Comparison of ENCODE assay signal across 12 cellular contexts in the genomic region with DNA sequence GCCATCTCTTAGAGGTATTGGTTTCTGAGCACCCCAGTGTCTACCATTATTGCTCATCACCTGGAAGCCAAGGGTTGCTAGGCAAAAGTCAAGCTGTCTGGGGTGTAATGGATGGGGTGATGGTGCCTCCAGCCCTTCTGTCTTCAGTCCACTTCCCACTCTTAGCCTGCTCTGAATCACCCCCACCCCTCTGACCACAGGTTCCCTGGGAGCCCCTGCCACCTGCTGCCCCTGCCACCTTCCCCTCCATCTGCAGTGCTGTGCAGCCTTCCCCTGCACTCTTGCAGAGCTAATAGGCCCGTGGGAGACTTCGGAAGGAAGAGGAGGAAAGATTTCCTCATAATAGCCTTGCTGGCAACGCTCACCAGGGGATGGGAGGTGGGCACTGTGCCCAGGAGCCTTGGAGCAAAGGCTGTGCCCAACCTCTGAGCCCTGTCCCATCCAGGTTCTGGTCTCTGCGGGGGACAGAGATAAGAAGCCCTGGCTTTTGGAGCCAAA. TPM values are rescaled to one million over a fixed set of nuclear protein-coding genes. Genes with fewer than 3 reads are reported as not detected.
DNase-seq lines count a peak whose midpoint lies in the region; ATAC-seq and TF ChIP-seq lines count a peak whose summit lies in the region.
"Had no signal": no experiment of that assay in that cellular context is flagged by ENCODE, and none has a peak within 500 bp of the region (broad histone marks: within the 10 kb centered on the region; RNA-seq: fewer than 3 reads in every experiment).

No MANE protein-coding gene starts in this region.

- H3K27me3 ChIP-seq in muscle layer of colon (ENCODE audit: control insufficient read depth in 1 of 2, insufficient read depth in 2 of 2, low read length in 2 of 2), result no peaks in the 10 kb centered on the region

- H3K9me3 ChIP-seq in HEK293 (ENCODE audit: control insufficient read depth, insufficient read depth, low read depth, low read length), result no peaks in the 10 kb centered on the region
- H3K9me3 ChIP-seq in muscle layer of colon (ENCODE audit: low read length), result no peaks in the 10 kb centered on the region
- H3K9me3 ChIP-seq: Caco-2 had no signal

- H3K36me3 ChIP-seq in HEK293 (ENCODE audit: control insufficient read depth in 2 of 2, insufficient read depth in 1 of 2, low read length in 2 of 2), result peaks cover 39 to 85% of the 10 kb centered on the region in 2 experiments
- peaks cover 41% of the 10 kb centered on the region for H3K36me3 ChIP-seq in muscle layer of colon (ENCODE audit: insufficient read depth, low read length)

- no peak for ATAC-seq in HG02763 (IDR thresholded peaks at IDR 0.05; ENCODE audit: unreplicated experiment)

- TF ChIP-seq CTCF in HEK293 (tag by site-specific recombination; IDR thresholded peaks at IDR 0.05), result no peak

- H3K27ac ChIP-seq in HEK293 (ENCODE audit: extremely low read depth, low read depth, low read length) (no peak overlapping the region), muscle layer of colon (ENCODE audit: low read depth, low read length) (no peak overlapping the region)

- no peaks in the 10 kb centered on the region; the same call in 1 of the 2 replicates for H3K4me1 ChIP-seq in HEK293 (ENCODE audit: control insufficient read depth, insufficient read depth, low read length)
- H3K4me1 ChIP-seq in muscle layer of colon (ENCODE audit: insufficient read depth, low read length), result peaks cover 13% of the 10 kb centered on the region
- H3K4me1 ChIP-seq: Caco-2 had no signal

- CTCF ChIA-PET in HEK293 (lab: Yijun Ruan, JAX), result interaction anchor here (0.7 to 5.0 kb wide), 5 partner anchors 13 to 52 kb away, joined by 3 to 70 read pairs (median 23); no protein-coding TSS in a partner anchor

- POLR2A ChIA-PET in HEK293 (lab: Yijun Ruan, JAX), result no interaction called here

- DNase-seq in A172 (ENCODE audit: low spot score) (peak; percentile 79), cerebellar cortex (ENCODE audit: low spot score) (peak; percentile 61), NCI-H510A treated with DMSO at 0.1 percent for 48 hours (lab: John Stamatoyannopoulos, UW) (no peak), germinal center (ENCODE audit: low spot score) (no peak), NCI-H187 (lab: John Stamatoyannopoulos, UW) (no peak)
- DNase-seq: activated naive CD8-positive, alpha-beta T cell treated with anti-CD3 and anti-CD28 coated beads, Interleukin-2, amount 10 ng/mL, durations not matched to agents 7 days and 5 days; Caco-2; NCI-H82; stimulated activated naive B cell treated with anti-CD40 and anti-IgM and Interleukin-4, amounts not matched to agents 10 μg/mL and 1 μg/mL and 100 μg/mL, for 72 hours had no signal

- peak overlapping the region; percentile 22 for H3K9ac ChIP-seq in muscle layer of colon (ENCODE audit: low read length)

- H3K4me3 ChIP-seq in HEK293 (ENCODE audit: low read depth, low read length) (no peak overlapping the region), muscle layer of colon (ENCODE audit: low read depth in 1 of 2, low read length in 2 of 2) (peak overlapping the region in 1 of 2 donors; percentile 62)

TF ChIP-seq in HEK293, 187 proteins besides CTCF, POLR2A, EP300 and RAD21:
- TF ChIP-seq ZBTB20 (tag by site-specific recombination; IDR thresholded peaks at IDR 0.05), result no peak
- 0 out of 2 replicates have a peak, but pooled peaks have one; percentile 36 for TF ChIP-seq ZBTB8A (tag by site-specific recombination; IDR thresholded peaks at IDR 0.05)
- TF ChIP-seq, protein P1, sequence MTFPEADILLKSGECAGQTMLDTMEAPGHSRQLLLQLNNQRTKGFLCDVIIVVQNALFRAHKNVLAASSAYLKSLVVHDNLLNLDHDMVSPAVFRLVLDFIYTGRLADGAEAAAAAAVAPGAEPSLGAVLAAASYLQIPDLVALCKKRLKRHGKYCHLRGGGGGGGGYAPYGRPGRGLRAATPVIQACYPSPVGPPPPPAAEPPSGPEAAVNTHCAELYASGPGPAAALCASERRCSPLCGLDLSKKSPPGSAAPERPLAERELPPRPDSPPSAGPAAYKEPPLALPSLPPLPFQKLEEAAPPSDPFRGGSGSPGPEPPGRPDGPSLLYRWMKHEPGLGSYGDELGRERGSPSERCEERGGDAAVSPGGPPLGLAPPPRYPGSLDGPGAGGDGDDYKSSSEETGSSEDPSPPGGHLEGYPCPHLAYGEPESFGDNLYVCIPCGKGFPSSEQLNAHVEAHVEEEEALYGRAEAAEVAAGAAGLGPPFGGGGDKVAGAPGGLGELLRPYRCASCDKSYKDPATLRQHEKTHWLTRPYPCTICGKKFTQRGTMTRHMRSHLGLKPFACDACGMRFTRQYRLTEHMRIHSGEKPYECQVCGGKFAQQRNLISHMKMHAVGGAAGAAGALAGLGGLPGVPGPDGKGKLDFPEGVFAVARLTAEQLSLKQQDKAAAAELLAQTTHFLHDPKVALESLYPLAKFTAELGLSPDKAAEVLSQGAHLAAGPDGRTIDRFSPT (tag by site-specific recombination; IDR thresholded peaks at IDR 0.05), result 0 out of 2 replicates have a peak, but pooled peaks have one; percentile 25
- TF ChIP-seq ZFHX2 (tag by site-specific recombination; conservative IDR thresholded peaks at IDR 0.05), result peak; percentile 56
- TF ChIP-seq ZIC2 (tag by site-specific recombination; IDR thresholded peaks at IDR 0.05), result peak; percentile 90
- TF ChIP-seq, protein P2, sequence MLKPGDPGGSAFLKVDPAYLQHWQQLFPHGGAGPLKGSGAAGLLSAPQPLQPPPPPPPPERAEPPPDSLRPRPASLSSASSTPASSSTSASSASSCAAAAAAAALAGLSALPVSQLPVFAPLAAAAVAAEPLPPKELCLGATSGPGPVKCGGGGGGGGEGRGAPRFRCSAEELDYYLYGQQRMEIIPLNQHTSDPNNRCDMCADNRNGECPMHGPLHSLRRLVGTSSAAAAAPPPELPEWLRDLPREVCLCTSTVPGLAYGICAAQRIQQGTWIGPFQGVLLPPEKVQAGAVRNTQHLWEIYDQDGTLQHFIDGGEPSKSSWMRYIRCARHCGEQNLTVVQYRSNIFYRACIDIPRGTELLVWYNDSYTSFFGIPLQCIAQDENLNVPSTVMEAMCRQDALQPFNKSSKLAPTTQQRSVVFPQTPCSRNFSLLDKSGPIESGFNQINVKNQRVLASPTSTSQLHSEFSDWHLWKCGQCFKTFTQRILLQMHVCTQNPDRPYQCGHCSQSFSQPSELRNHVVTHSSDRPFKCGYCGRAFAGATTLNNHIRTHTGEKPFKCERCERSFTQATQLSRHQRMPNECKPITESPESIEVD (tag by site-specific recombination; IDR thresholded peaks at IDR 0.05), result no peak
- TF ChIP-seq, protein P3, sequence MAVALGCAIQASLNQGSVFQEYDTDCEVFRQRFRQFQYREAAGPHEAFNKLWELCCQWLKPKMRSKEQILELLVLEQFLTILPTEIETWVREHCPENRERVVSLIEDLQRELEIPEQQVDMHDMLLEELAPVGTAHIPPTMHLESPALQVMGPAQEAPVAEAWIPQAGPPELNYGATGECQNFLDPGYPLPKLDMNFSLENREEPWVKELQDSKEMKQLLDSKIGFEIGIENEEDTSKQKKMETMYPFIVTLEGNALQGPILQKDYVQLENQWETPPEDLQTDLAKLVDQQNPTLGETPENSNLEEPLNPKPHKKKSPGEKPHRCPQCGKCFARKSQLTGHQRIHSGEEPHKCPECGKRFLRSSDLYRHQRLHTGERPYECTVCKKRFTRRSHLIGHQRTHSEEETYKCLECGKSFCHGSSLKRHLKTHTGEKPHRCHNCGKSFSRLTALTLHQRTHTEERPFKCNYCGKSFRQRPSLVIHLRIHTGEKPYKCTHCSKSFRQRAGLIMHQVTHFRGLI (tag by site-specific recombination; IDR thresholded peaks at IDR 0.05), result peak; percentile 55; the same call in 1 of the 2 replicates

RNA-seq across cellular contexts. Expression of a gene that starts 35.5 kb away (rescaled TPM):
- 432 and 455 TPM in 2 replicates for total RNA-seq in A172 (2014; rRNA removed; shearing (Covaris generic))

Comparison
In these comparisons a context has a peak if more than half of its experiments do, and no peak if none do; other contexts are left out.
1. DNase-seq: peak in A172 (single experiment) and cerebellar cortex (single experiment); none in NCI-H510A treated with DMSO at 0.1 percent for 48 hours (single experiment), germinal center (single experiment) and NCI-H187 (0 of 2).